ENCODE assay signal across 1 cellular context in the genomic region with DNA sequence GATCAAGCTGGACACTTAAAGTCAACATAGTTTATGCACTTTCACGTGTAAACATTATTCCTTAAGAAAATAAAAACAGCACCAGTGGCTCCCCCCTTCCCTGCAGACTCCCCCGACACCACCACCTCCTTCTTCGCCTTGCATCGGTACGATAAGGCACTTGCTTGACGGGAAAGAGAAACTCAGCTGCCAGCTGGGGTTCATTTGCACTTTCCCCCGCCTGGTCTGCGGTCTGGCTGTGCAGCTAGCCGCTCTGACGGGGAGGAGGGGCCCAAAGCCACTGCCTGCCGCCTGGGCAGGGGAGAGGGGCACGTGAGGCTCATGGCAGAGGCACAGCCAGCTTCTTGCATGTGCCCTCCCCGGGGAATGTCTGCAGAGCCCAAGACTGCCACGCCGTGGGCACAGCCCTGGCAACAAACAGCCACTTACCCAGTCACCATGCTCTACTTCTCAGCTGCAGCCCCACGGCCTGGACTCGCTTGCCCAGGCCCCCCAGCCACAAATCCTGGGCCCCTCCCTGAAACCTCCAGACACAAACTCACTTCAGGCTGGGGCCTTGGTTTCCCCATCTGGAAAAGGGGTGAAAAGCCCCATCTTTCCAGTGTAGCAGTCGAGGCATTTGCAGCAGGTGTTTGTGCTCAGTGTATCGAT.
TF ChIP-seq lines count a peak whose summit lies in the region.

No MANE protein-coding gene starts in this region.

TF ChIP-seq in SK-N-SH, 30 proteins besides CTCF, POLR2A, EP300 and RAD21 (continued from another document):
- TF ChIP-seq, protein P1, sequence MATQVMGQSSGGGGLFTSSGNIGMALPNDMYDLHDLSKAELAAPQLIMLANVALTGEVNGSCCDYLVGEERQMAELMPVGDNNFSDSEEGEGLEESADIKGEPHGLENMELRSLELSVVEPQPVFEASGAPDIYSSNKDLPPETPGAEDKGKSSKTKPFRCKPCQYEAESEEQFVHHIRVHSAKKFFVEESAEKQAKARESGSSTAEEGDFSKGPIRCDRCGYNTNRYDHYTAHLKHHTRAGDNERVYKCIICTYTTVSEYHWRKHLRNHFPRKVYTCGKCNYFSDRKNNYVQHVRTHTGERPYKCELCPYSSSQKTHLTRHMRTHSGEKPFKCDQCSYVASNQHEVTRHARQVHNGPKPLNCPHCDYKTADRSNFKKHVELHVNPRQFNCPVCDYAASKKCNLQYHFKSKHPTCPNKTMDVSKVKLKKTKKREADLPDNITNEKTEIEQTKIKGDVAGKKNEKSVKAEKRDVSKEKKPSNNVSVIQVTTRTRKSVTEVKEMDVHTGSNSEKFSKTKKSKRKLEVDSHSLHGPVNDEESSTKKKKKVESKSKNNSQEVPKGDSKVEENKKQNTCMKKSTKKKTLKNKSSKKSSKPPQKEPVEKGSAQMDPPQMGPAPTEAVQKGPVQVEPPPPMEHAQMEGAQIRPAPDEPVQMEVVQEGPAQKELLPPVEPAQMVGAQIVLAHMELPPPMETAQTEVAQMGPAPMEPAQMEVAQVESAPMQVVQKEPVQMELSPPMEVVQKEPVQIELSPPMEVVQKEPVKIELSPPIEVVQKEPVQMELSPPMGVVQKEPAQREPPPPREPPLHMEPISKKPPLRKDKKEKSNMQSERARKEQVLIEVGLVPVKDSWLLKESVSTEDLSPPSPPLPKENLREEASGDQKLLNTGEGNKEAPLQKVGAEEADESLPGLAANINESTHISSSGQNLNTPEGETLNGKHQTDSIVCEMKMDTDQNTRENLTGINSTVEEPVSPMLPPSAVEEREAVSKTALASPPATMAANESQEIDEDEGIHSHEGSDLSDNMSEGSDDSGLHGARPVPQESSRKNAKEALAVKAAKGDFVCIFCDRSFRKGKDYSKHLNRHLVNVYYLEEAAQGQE (IDR thresholded peaks at IDR 0.05; ENCODE audit: low read depth, low read length): no peak
- TF ChIP-seq USF1 (IDR thresholded peaks at IDR 0.05; ENCODE audit: borderline replicate concordance, low read depth): peak; percentile 70; the same call in 1 of the 2 replicates
- no peak for TF ChIP-seq POLR2AphosphoS5 (IDR thresholded peaks at IDR 0.05; ENCODE audit: low read depth, low read length)
- peak; percentile 68 for TF ChIP-seq MAX (IDR thresholded peaks at IDR 0.05; ENCODE audit: low read depth)
- TF ChIP-seq ZBTB33 (IDR thresholded peaks at IDR 0.05; ENCODE audit: borderline replicate concordance, low read depth): no peak
- TF ChIP-seq TAF1 (IDR thresholded peaks at IDR 0.05; ENCODE audit: borderline replicate concordance, low read depth, low read length): no peak
- peak; percentile 70 for TF ChIP-seq USF2 (IDR thresholded peaks at IDR 0.05; ENCODE audit: borderline replicate concordance, low read depth, low read length)
- no peak for TF ChIP-seq MEF2A (IDR thresholded peaks at IDR 0.05; ENCODE audit: borderline replicate concordance, low read depth)
- TF ChIP-seq RXRA (IDR thresholded peaks at IDR 0.05; ENCODE audit: borderline replicate concordance, low read depth): no peak
- peak; percentile 85 for TF ChIP-seq CHD2 (IDR thresholded peaks at IDR 0.05; ENCODE audit: low read length, partially characterized antibody)
- no peak for TF ChIP-seq JUND (IDR thresholded peaks at IDR 0.05)
- TF ChIP-seq SMC3 (IDR thresholded peaks at IDR 0.05; ENCODE audit: low read depth, low read length): peak; percentile 47
- 0 out of 2 replicates have a peak, but pooled peaks have one; percentile 14 for TF ChIP-seq NFIC (IDR thresholded peaks at IDR 0.05; ENCODE audit: borderline replicate concordance)
- no peak for TF ChIP-seq ELF1 (IDR thresholded peaks at IDR 0.05)
- TF ChIP-seq, protein P2, sequence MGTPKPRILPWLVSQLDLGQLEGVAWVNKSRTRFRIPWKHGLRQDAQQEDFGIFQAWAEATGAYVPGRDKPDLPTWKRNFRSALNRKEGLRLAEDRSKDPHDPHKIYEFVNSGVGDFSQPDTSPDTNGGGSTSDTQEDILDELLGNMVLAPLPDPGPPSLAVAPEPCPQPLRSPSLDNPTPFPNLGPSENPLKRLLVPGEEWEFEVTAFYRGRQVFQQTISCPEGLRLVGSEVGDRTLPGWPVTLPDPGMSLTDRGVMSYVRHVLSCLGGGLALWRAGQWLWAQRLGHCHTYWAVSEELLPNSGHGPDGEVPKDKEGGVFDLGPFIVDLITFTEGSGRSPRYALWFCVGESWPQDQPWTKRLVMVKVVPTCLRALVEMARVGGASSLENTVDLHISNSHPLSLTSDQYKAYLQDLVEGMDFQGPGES (IDR thresholded peaks at IDR 0.05; ENCODE audit: low read depth, low read length): no peak
- peak; percentile 11; the same call in 1 of the 2 replicates for TF ChIP-seq GATA2 (CRISPR knock-in tag; IDR thresholded peaks at IDR 0.05)
- TF ChIP-seq FOXJ3 (CRISPR knock-in tag; IDR thresholded peaks at IDR 0.05): 0 out of 2 replicates have a peak, but pooled peaks have one; percentile 56
- TF ChIP-seq EZH2phosphoT487 (IDR thresholded peaks at IDR 0.05; ENCODE audit: borderline replicate concordance, low read depth): no peak
- TF ChIP-seq MXI1 (IDR thresholded peaks at IDR 0.05; ENCODE audit: low read depth, low read length): peak; percentile 93
- no peak for TF ChIP-seq GABPA (IDR thresholded peaks at IDR 0.05; ENCODE audit: low read depth)
